In genomic region chr20:543369-544152, GRCh38 we compare ENCODE assay signal across 8 cellular contexts. TPM values are rescaled to one million over a fixed set of nuclear protein-coding genes. Genes with fewer than 3 reads are reported as not detected.
A peak's percentile ranks its signal among the peaks of the same experiment; 100 is the strongest.
DNase-seq lines count a peak whose midpoint lies in the region; ATAC-seq and TF ChIP-seq lines count a peak whose summit lies in the region.

TSS of gene CSNK2A1 (minus strand) at chr20:543790. CDS start at chr20:508551, 35,239 bp downstream.

- in situ Hi-C loops in KBM-7 (cut with MboI; ENCODE audit: low pct_unique_long_range_greater_than_20kb, low sequenced_read_pairs) = no loop called here

- peak within 1 kb of the TSS; percentile 71 to 94 for H3K4me3 ChIP-seq in mucosa of rectum (ENCODE audit: low read length in 2 of 2)

- peak within 1 kb of the TSS; percentile 98 for H3K27ac Mint-ChIP-seq in activated T-cell treated with anti-CD3 and anti-CD28 coated beads, Interleukin-2, amount 50 U/mL, for 24 hours

- H3K36me3 Mint-ChIP-seq in activated T-cell treated with anti-CD3 and anti-CD28 coated beads, Interleukin-2, amount 50 U/mL, for 24 hours (ENCODE audit: low read depth) = peaks cover 45% of the 10 kb centered on the region

- no peaks in the 10 kb centered on the region for H3K27me3 Mint-ChIP-seq in activated T-cell treated with anti-CD3 and anti-CD28 coated beads, Interleukin-2, amount 50 U/mL, for 24 hours

- DNase-seq in DMS153 treated with DMSO at 0.1 percent for 48 hours (lab: John Stamatoyannopoulos, UW; ENCODE audit: unreplicated experiment) = peak; percentile 98
- DNase-seq in KBM-7 = peak; percentile 98
- DNase-seq in activated T-cell treated with anti-CD3 and anti-CD28 coated beads, Interleukin-2, amount 50 U/mL, for 24 hours = peak; percentile 98
- peak; percentile 97 to 98 for DNase-seq in erythroblast (lab: John Stamatoyannopoulos, UW)
- DNase-seq in stimulated activated CD8-positive, alpha-beta memory T cell treated with anti-CD3 and anti-CD28 coated beads, Interleukin-4, amount 100 ng/mL, for 48 hours = peak; percentile 97

- no peaks in the 10 kb centered on the region for H3K36me3 ChIP-seq in mucosa of rectum (ENCODE audit: control insufficient read depth in 2 of 2, insufficient read depth in 2 of 2, low read length in 2 of 2)

- H3K4me3 Mint-ChIP-seq in activated T-cell treated with anti-CD3 and anti-CD28 coated beads, Interleukin-2, amount 50 U/mL, for 24 hours = peak within 1 kb of the TSS; percentile 87

- ATAC-seq in GM21717 (IDR thresholded peaks at IDR 0.05; ENCODE audit: unreplicated experiment) = peak; percentile 93

- H3K9me3 Mint-ChIP-seq in activated T-cell treated with anti-CD3 and anti-CD28 coated beads, Interleukin-2, amount 50 U/mL, for 24 hours = peaks cover 6% of the 10 kb centered on the region

- H3K9ac ChIP-seq in mucosa of rectum (ENCODE audit: low read depth in 1 of 2, low read length in 2 of 2) = peak within 1 kb of the TSS; percentile 83 to 96

- H3K4me1 Mint-ChIP-seq in activated T-cell treated with anti-CD3 and anti-CD28 coated beads, Interleukin-2, amount 50 U/mL, for 24 hours (ENCODE audit: low read depth) = peaks cover 54% of the 10 kb centered on the region

- peaks cover 0 to 23% of the 10 kb centered on the region in 2 donors for H3K4me1 ChIP-seq in mucosa of rectum (ENCODE audit: control insufficient read depth in 2 of 2, insufficient read depth in 2 of 2, low read length in 2 of 2)

- H3K27ac ChIP-seq in mucosa of rectum (ENCODE audit: low read depth in 2 of 2, low read length in 2 of 2) = peak within 1 kb of the TSS; percentile 89

- TF ChIP-seq POLR2A in erythroblast (IDR thresholded peaks at IDR 0.05; ENCODE audit: low read length) = peak; percentile 92

- H3K9me3 ChIP-seq in mucosa of rectum (ENCODE audit: control insufficient read depth in 2 of 2, low read length in 2 of 2) = no peaks in the 10 kb centered on the region

- peaks cover 0 to 3% of the 10 kb centered on the region in 2 donors for H3K27me3 ChIP-seq in mucosa of rectum (ENCODE audit: control insufficient read depth in 2 of 2, insufficient read depth in 2 of 2, low read length in 2 of 2)

TF ChIP-seq in PFSK-1, 5 proteins besides CTCF, POLR2A, EP300 and RAD21:
- TF ChIP-seq POLR2AphosphoS5 (IDR thresholded peaks at IDR 0.05; ENCODE audit: low read depth, low read length) = peak; percentile 96
- TF ChIP-seq SIN3A (IDR thresholded peaks at IDR 0.05; ENCODE audit: borderline replicate concordance, insufficient read depth, low read length) = no peak
- TF ChIP-seq REST (IDR thresholded peaks at IDR 0.05; ENCODE audit: insufficient read depth in 1 of 2, low read depth in 2 of 2, low read length in 2 of 2) = peak in 1 of 2 experiments; percentile 65; a peak in 2 of 4 replicates
- TF ChIP-seq TAF1 (IDR thresholded peaks at IDR 0.05; ENCODE audit: borderline replicate concordance, insufficient read depth, low read length) = peak; percentile 82
- peak; percentile 32 for TF ChIP-seq FOXP2 (optimal IDR thresholded peaks at IDR 0.05; ENCODE audit: borderline replicate concordance, extremely low read depth, extremely low read length, insufficient read depth)

RNA-seq across cellular contexts. Expression of gene CSNK2A1, which starts in this region (rescaled TPM):
- polyA plus RNA-seq in PFSK-1 (2012; ENCODE audit: insufficient read length, low read depth) = 71.1 TPM

Comparison
In these comparisons a context has a peak if more than half of its experiments do, and no peak if none do; other contexts are left out.
1. Peak in every context shown above with its lines: DNase-seq, ATAC-seq, H3K4me3 ChIP-seq and H3K27ac ChIP-seq.